8 cellular contexts compared by ENCODE assay signal in genomic region chrX:39689374-39690104, GRCh38.
DNase-seq lines count a peak whose midpoint lies in the region.

No MANE protein-coding gene starts in this region.

- H3K27ac ChIP-seq in angular gyrus (ENCODE audit: low read depth, low read length) (peak overlapping the region; percentile 55), temporal lobe (ENCODE audit: low read depth, low read length) (peak overlapping the region; percentile 20)

- DNase-seq in NCI-H748 (lab: John Stamatoyannopoulos, UW; ENCODE audit: unreplicated experiment) (peak; percentile 60), NCI-H748 treated with DMSO at 0.1 percent for 48 hours (lab: John Stamatoyannopoulos, UW) (no peak), iPS-NIHi7 (ENCODE audit: extremely low spot score) (peak; percentile 29), NK-92 (lab: John Stamatoyannopoulos, UW; ENCODE audit: unreplicated experiment) (no peak), KG1 (lab: John Stamatoyannopoulos, UW) (no peak), epidermal melanocyte (ENCODE audit: insufficient read length, low spot score) (no peak)

Comparison
In these comparisons a context has a peak if more than half of its experiments do, and no peak if none do; other contexts are left out.
1. DNase-seq: peak in NCI-H748 (single experiment) and iPS-NIHi7 (single experiment); none in NCI-H748 treated with DMSO at 0.1 percent for 48 hours (single experiment), NK-92 (single experiment), KG1 (single experiment) and epidermal melanocyte (single experiment).